ENCODE assay signal across 16 cellular contexts in the genomic region with DNA sequence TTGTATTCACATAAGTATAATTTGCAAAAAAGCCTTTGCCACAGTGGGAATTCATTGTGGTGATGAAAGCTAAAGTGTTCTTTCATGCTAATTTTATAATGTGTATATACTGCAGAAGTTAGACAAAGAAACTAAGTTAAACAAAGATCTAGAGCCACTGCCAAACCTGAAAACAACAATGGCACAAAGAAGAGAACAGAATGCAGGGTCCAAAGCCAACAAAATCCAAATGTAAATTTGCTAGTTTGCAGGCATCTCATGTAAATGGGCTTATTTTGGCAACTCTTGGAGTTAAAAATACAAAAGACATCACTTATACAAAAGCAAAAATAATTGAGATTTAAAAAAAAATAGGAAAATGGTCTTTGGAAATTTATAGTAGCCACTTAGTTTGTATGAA.
"Had no signal": no experiment of that assay in that cellular context is flagged by ENCODE, and none has a peak within 500 bp of the region (broad histone marks: within the 10 kb centered on the region; RNA-seq: fewer than 3 reads in every experiment).

No MANE protein-coding gene starts in this region.

- H3K27ac ChIP-seq: foreskin keratinocyte, heart right ventricle, parathyroid adenoma, stomach, thyroid gland had no signal

- DNase-seq: activated CD4-positive, alpha-beta T cell treated with anti-CD3 and anti-CD28 coated beads, Interleukin-2, amount 50 U/mL, for 48 hours; activated naive CD4-positive, alpha-beta T cell treated with anti-CD3 and anti-CD28 coated beads for 36 hours; activated naive CD8-positive, alpha-beta T cell treated with anti-CD3 and anti-CD28 coated beads, Interleukin-2, amount 50 U/mL, for 24 hours; cortex of kidney; effector memory CD4-positive, alpha-beta T cell; foreskin keratinocyte; heart right ventricle; naive B cell; retina; stimulated activated CD4-positive, alpha-beta T cell treated with anti-CD3 and anti-CD28 coated beads, Interleukin-12 subunit alpha, Interleukin-12 subunit beta, amount 100 ng/mL, for 4 hours; stimulated activated CD4-positive, alpha-beta T cell treated with anti-CD3 and anti-CD28 coated beads, Interleukin-2, amount 100 ng/mL, for 24 hours; stomach; T-helper 1 cell; thyroid gland had no signal

- H3K4me3 ChIP-seq: heart right ventricle, lung, stomach, thyroid gland had no signal
